ENCODE assay signal across 8 cellular contexts in genomic region chr10:110225441-110225755, GRCh38. TPM values are rescaled to one million over a fixed set of nuclear protein-coding genes. Genes with fewer than 3 reads are reported as not detected.
DNase-seq lines count a peak whose midpoint lies in the region; ATAC-seq and TF ChIP-seq lines count a peak whose summit lies in the region.

No MANE protein-coding gene starts in this region.

- H3K36me3 ChIP-seq in mammary epithelial cell (ENCODE audit: insufficient read depth, low read length) = no peaks in the 10 kb centered on the region

- H3K27me3 ChIP-seq in mammary epithelial cell (ENCODE audit: insufficient read depth, low read length) = no peaks in the 10 kb centered on the region

- peak overlapping the region; percentile 87 for H3K4me3 Mint-ChIP-seq in T-helper 2 cell treated with Interferon-gamma antibody and Interleukin-4, amounts not matched to agents 5 μg/mL and 100 μg/mL, for 36 hours
- peak overlapping the region; percentile 83 for H3K4me3 Mint-ChIP-seq in natural killer cell

- H3K4me2 ChIP-seq in mammary epithelial cell (ENCODE audit: insufficient read depth, low read depth, low read length) = peak overlapping the region; percentile 88

- H3K27ac Mint-ChIP-seq in T-helper 2 cell treated with Interferon-gamma antibody and Interleukin-4, amounts not matched to agents 5 μg/mL and 100 μg/mL, for 36 hours = peak overlapping the region; percentile 77
- peak overlapping the region; percentile 84 for H3K27ac Mint-ChIP-seq in natural killer cell

- H3K9me3 Mint-ChIP-seq in T-helper 2 cell treated with Interferon-gamma antibody and Interleukin-4, amounts not matched to agents 5 μg/mL and 100 μg/mL, for 36 hours = no peaks in the 10 kb centered on the region
- H3K9me3 Mint-ChIP-seq in natural killer cell = no peaks in the 10 kb centered on the region

- H2AFZ ChIP-seq in mammary epithelial cell (ENCODE audit: low read depth, low read length) = peak overlapping the region; percentile 96

- H4K20me1 ChIP-seq in mammary epithelial cell (ENCODE audit: insufficient read depth, low read length) = no peaks in the 10 kb centered on the region

- peak overlapping the region; percentile 36 for H3K27ac ChIP-seq in mammary epithelial cell (ENCODE audit: insufficient read depth, low read depth, low read length)

- H3K4me1 Mint-ChIP-seq in T-helper 2 cell treated with Interferon-gamma antibody and Interleukin-4, amounts not matched to agents 5 μg/mL and 100 μg/mL, for 36 hours (ENCODE audit: low read depth) = peaks cover 38% of the 10 kb centered on the region
- H3K4me1 Mint-ChIP-seq in natural killer cell = peaks cover 25 to 31% of the 10 kb centered on the region in 2 donors

- peaks cover 33% of the 10 kb centered on the region for H3K4me1 ChIP-seq in mammary epithelial cell (ENCODE audit: insufficient read depth, low read length)

- no peak for DNase-seq in T-helper 2 cell treated with Interferon-gamma antibody and Interleukin-4, amounts not matched to agents 5 μg/mL and 100 μg/mL, for 36 hours (ENCODE audit: low spot score)
- DNase-seq in T-helper 2 cell = no peak
- no peak for DNase-seq in mammary epithelial cell
- DNase-seq in natural killer cell = no peak
- no peak for DNase-seq in activated CD4-positive, CD25-positive, alpha-beta regulatory T cell (lab: John Stamatoyannopoulos, UW)
- DNase-seq in medulla oblongata (ENCODE audit: extremely low spot score) = no peak
- DNase-seq in DMS153 treated with DMSO at 0.1 percent for 48 hours (lab: John Stamatoyannopoulos, UW; ENCODE audit: unreplicated experiment) = no peak

- H3K27me3 Mint-ChIP-seq in T-helper 2 cell treated with Interferon-gamma antibody and Interleukin-4, amounts not matched to agents 5 μg/mL and 100 μg/mL, for 36 hours (ENCODE audit: low read depth) = peaks cover 18% of the 10 kb centered on the region
- peaks cover 22 to 35% of the 10 kb centered on the region in 2 donors for H3K27me3 Mint-ChIP-seq in natural killer cell (ENCODE audit: low read depth in 2 of 2)

- BruUV-seq in mammary epithelial cell (replicated peaks; lab: Mats Ljungman, UMichigan) = no TSS peak

- peak overlapping the region; percentile 56 for H3K9ac ChIP-seq in mammary epithelial cell (ENCODE audit: insufficient read depth, low read length)

- H3K4me3 ChIP-seq in mammary epithelial cell (replicated peaks in 1 of 3; ENCODE audit: insufficient read depth in 1 of 3, low read depth in 2 of 3, low read length in 3 of 3) = peak overlapping the region; percentile 73 to 95 (median 92)

- peak in 1 of 2 donors; percentile 0 for TF ChIP-seq CTCF in mammary epithelial cell (conservative IDR thresholded peaks at IDR 0.05 in 1 of 2, IDR thresholded peaks at IDR 0.05 in 1 of 2; ENCODE audit: extremely low read depth in 1 of 2, insufficient read depth in 1 of 2, low read depth in 1 of 2, low read length in 2 of 2)
- no peak for TF ChIP-seq CTCF in natural killer cell (IDR thresholded peaks at IDR 0.05)

- no peaks in the 10 kb centered on the region for H3K9me3 ChIP-seq in mammary epithelial cell (replicated peaks; ENCODE audit: insufficient read depth, low read length)

- ATAC-seq in HG03432 (IDR thresholded peaks at IDR 0.05; ENCODE audit: unreplicated experiment) = peak; percentile 2
- ATAC-seq in natural killer cell = no peak

- H3K36me3 Mint-ChIP-seq in T-helper 2 cell treated with Interferon-gamma antibody and Interleukin-4, amounts not matched to agents 5 μg/mL and 100 μg/mL, for 36 hours (ENCODE audit: low read depth) = peaks cover 10% of the 10 kb centered on the region
- no peaks in the 10 kb centered on the region for H3K36me3 Mint-ChIP-seq in natural killer cell

- intact Hi-C loops in mammary epithelial cell (cut with micrococcal nuclease) (loop anchor here (1.0 to 10.0 kb wide), 4 partner anchors 17 to 343 kb away; partner anchors contain the start of gene ADD3), natural killer cell (cut with micrococcal nuclease) (loop anchor here (1.0 to 10.0 kb wide), 5 partner anchors 14 to 272 kb away; partner anchors contain the start of genes ADD3 and DUSP5)

- CTCF ChIA-PET in mammary epithelial cell (lab: Charles Lee; ENCODE audit: low non-redundant PET) = interaction anchor here (0.6 kb wide), 1 partner anchor 62 kb away, joined by 3 read pairs; no protein-coding TSS in a partner anchor

- dilution Hi-C loops in mammary epithelial cell (cut with HindIII; ENCODE audit: low sequenced_read_pairs) = no loop called here

- no peaks in the 10 kb centered on the region for H3K79me2 ChIP-seq in mammary epithelial cell (ENCODE audit: insufficient read depth, low read length)

- in situ Hi-C loops in mammary epithelial cell (cut with MboI; ENCODE audit: low sequenced_read_pairs in 2 of 2) = no loop called here

- 0% methylated on average over 8 of the region's 8 CpGs for WGBS in mammary epithelial cell (ENCODE audit: low coverage, missing lambda C conversion rate)

RNA-seq across cellular contexts. Expression of gene MXI1, which starts 18.0 kb away (rescaled TPM):
- total RNA-seq in mammary epithelial cell = 10 to 100 TPM; 17.0 to 19.3 TPM
- polyA plus RNA-seq in mammary epithelial cell = 10.5 TPM
- polyA minus RNA-seq in mammary epithelial cell = 10.4 TPM
- 10 to 100 TPM; 11.2 to 14.1 (median 13.6) TPM for total RNA-seq in natural killer cell
